ENCODE assay signal across 19 cellular contexts in genomic region chr5:141787376-141787775, GRCh38.
DNase-seq lines count a peak whose midpoint lies in the region; ATAC-seq, FAIRE-seq and TF ChIP-seq lines count a peak whose summit lies in the region.
"Had no signal": no experiment of that assay in that cellular context is flagged by ENCODE, and none has a peak within 500 bp of the region (broad histone marks: within the 10 kb centered on the region; RNA-seq: fewer than 3 reads in every experiment).

No MANE protein-coding gene starts in this region.

- intact Hi-C loops in head of caudate nucleus (cut with DNase I) = no loop called here
- intact Hi-C loops in pancreas (cut with DNase I) = no loop called here

- no peak for ATAC-seq in pancreas
- ATAC-seq: GM12878 had no signal

- TF ChIP-seq CTCF in osteoblast (IDR thresholded peaks at IDR 0.05; ENCODE audit: extremely low read depth, low read depth, low read length) = no peak
- TF ChIP-seq CTCF in pancreas (IDR thresholded peaks at IDR 0.05) = no peak

- DNase-seq in EH (ENCODE audit: low read depth) (peak; percentile 18), amniotic epithelial cell (ENCODE audit: low read depth) (peak; percentile 16), fibroblast of gingiva (ENCODE audit: low read depth) (peak; percentile 12), osteoblast (ENCODE audit: insufficient read length, low spot score, missing footprints) (peak; percentile 26), A172 (ENCODE audit: low spot score) (no peak), head of caudate nucleus (no peak), pancreas (no peak)
- DNase-seq: CD4-positive, CD25-positive, alpha-beta regulatory T cell; COR-L47; EL; KG1; NCI-H1417; NCI-H187; NCI-H2107; NCI-H226; NCI-H524 treated with DMSO at 0.1 percent for 48 hours; SJCRH30 had no signal

- H3K27me3 ChIP-seq in osteoblast (ENCODE audit: insufficient read depth, low read length) (peaks cover 37% of the 10 kb centered on the region), pancreas (no peaks in the 10 kb centered on the region)
- H3K27me3 ChIP-seq: SJCRH30 had no signal

- no peak for FAIRE-seq in pancreas (lab: Jason Lieb, UNC)
- FAIRE-seq: GM12878, H54 had no signal

- H2AFZ ChIP-seq in osteoblast (ENCODE audit: low read length) = no peak overlapping the region

- H3K9me3 ChIP-seq in osteoblast (ENCODE audit: low read depth, low read length) (no peaks in the 10 kb centered on the region), pancreas (no peaks in the 10 kb centered on the region)
- H3K9me3 ChIP-seq: SJCRH30 had no signal

- H3K4me1 ChIP-seq in osteoblast (ENCODE audit: insufficient read depth, low read length) (no peaks in the 10 kb centered on the region), pancreas (no peaks in the 10 kb centered on the region)
- H3K4me1 ChIP-seq: SJCRH30 had no signal

- no peak overlapping the region for H3K4me3 ChIP-seq in osteoblast (ENCODE audit: insufficient read depth, low read length)
- no peak overlapping the region for H3K4me3 ChIP-seq in pancreas
- H3K4me3 ChIP-seq: GM12878, SJCRH30 had no signal

- WGBS in pancreas, 2 donors = 48 to 52% methylated on average over 3 of the region's 3 CpGs

- no peaks in the 10 kb centered on the region for H3K36me3 ChIP-seq in osteoblast (ENCODE audit: insufficient read depth, low read length)
- no peaks in the 10 kb centered on the region for H3K36me3 ChIP-seq in pancreas
- H3K36me3 ChIP-seq: SJCRH30 had no signal

- no peaks in the 10 kb centered on the region for H4K20me1 ChIP-seq in osteoblast (ENCODE audit: insufficient read depth, low read length)

- H3K27ac ChIP-seq in osteoblast (ENCODE audit: low read depth, low read length) (no peak overlapping the region), pancreas (no peak overlapping the region)
- H3K27ac ChIP-seq: SJCRH30 had no signal

- H3K4me2 ChIP-seq in osteoblast (ENCODE audit: insufficient read depth, low read length) = no peak overlapping the region

- no peaks in the 10 kb centered on the region for H3K79me2 ChIP-seq in osteoblast (ENCODE audit: insufficient read depth, low read length)

Comparison
In these comparisons a context has a peak if more than half of its experiments do, and no peak if none do; other contexts are left out.
1. DNase-seq: peak in EH (single experiment), amniotic epithelial cell (single experiment), fibroblast of gingiva (single experiment) and osteoblast (single experiment); none in A172 (single experiment), head of caudate nucleus (0 of 42) and pancreas (0 of 6).